ENCODE assay signal across 8 cellular contexts in genomic region chr7:112898432-112899290, GRCh38.
DNase-seq lines count a peak whose midpoint lies in the region; FAIRE-seq and TF ChIP-seq lines count a peak whose summit lies in the region.

No MANE protein-coding gene starts in this region.

- H3K36me3 ChIP-seq in HEK293 (ENCODE audit: control insufficient read depth in 2 of 2, insufficient read depth in 1 of 2, low read length in 2 of 2): peaks cover 4 to 9% of the 10 kb centered on the region in 2 experiments; a peak in 2 of 3 replicates
- no peaks in the 10 kb centered on the region for H3K36me3 ChIP-seq in uterus

- POLR2A ChIA-PET in HEK293 (lab: Yijun Ruan, JAX): no interaction called here

- FAIRE-seq in A204.1 (lab: Jason Lieb, UNC): peak; percentile 93

- H3K27me3 ChIP-seq in uterus: no peaks in the 10 kb centered on the region

- in situ Hi-C loops in SK-MEL-5 (cut with HindIII; ENCODE audit: low pct_unique_long_range_greater_than_20kb, low sequenced_read_pairs): no loop called here

- intact Hi-C loops in uterus (cut with DNase I; ENCODE audit: low total_unique reads): no loop called here

- TF ChIP-seq POLR2A in uterus (IDR thresholded peaks at IDR 0.05): no peak

- no peaks in the 10 kb centered on the region for H3K4me1 ChIP-seq in HEK293 (ENCODE audit: control insufficient read depth, insufficient read depth, low read length)
- H3K4me1 ChIP-seq in uterus: no peaks in the 10 kb centered on the region

- H3K9me3 ChIP-seq in HEK293 (ENCODE audit: control insufficient read depth, insufficient read depth, low read depth, low read length): no peaks in the 10 kb centered on the region
- H3K9me3 ChIP-seq in uterus: no peaks in the 10 kb centered on the region

- TF ChIP-seq CTCF in GM10266 (IDR thresholded peaks at IDR 0.05; ENCODE audit: control insufficient read depth, insufficient read depth, low read depth, missing control alignments) (peak; percentile 63), HEK293 (tag by site-specific recombination; IDR thresholded peaks at IDR 0.05) (peak; percentile 75), coronary artery (IDR thresholded peaks at IDR 0.05) (peak; percentile 20), uterus (IDR thresholded peaks at IDR 0.05) (peak in 3 of 4 experiments; percentile 22 to 35 (median 32))

- H3K27ac ChIP-seq in HEK293 (ENCODE audit: extremely low read depth, low read depth, low read length): no peak overlapping the region
- H3K27ac ChIP-seq in coronary artery: no peak overlapping the region
- H3K27ac ChIP-seq in uterus: no peak overlapping the region

- CTCF ChIA-PET in HEK293 (lab: Yijun Ruan, JAX): interaction anchor here (0.6 to 3.1 kb wide), 22 partner anchors 9 to 1157 kb away, joined by 3 to 26 read pairs (median 3); no protein-coding TSS in a partner anchor

- DNase-seq in GM10266 (ENCODE audit: extremely low spot score) (peak; percentile 20), M059J (ENCODE audit: low read depth) (peak; percentile 70), SK-MEL-5 (ENCODE audit: low read depth, low spot score) (peak; percentile 85), coronary artery (ENCODE audit: low spot score) (no peak), lung microvascular endothelial cell (ENCODE audit: low read depth in 2 of 2) (peak; percentile 71 to 77), uterus (no peak)

- H3K4me3 ChIP-seq in HEK293 (ENCODE audit: low read depth, low read length) (no peak overlapping the region), coronary artery (no peak overlapping the region), uterus (no peak overlapping the region)

TF ChIP-seq in HEK293, 187 proteins besides CTCF, POLR2A, EP300 and RAD21 (continues in another document):
- TF ChIP-seq ZNF18 (tag by site-specific recombination; IDR thresholded peaks at IDR 0.05): no peak
- TF ChIP-seq ZNF184 (tag by site-specific recombination; IDR thresholded peaks at IDR 0.05): no peak
- TF ChIP-seq ZBTB48 (tag by site-specific recombination; IDR thresholded peaks at IDR 0.05): no peak
- TF ChIP-seq ZNF341 (tag by site-specific recombination; IDR thresholded peaks at IDR 0.05; ENCODE audit: low read depth): no peak
- TF ChIP-seq ZNF248 (tag by site-specific recombination; IDR thresholded peaks at IDR 0.05): no peak
- TF ChIP-seq ZNF792 (tag by site-specific recombination; IDR thresholded peaks at IDR 0.05): no peak
- TF ChIP-seq ZNF585B (tag by site-specific recombination; IDR thresholded peaks at IDR 0.05): no peak
- no peak for TF ChIP-seq ZNF398 (tag by site-specific recombination; IDR thresholded peaks at IDR 0.05)
- TF ChIP-seq ZBTB11 (tag by site-specific recombination; conservative IDR thresholded peaks at IDR 0.05; ENCODE audit: low read depth): no peak
- no peak for TF ChIP-seq YY1 (tag by site-specific recombination; IDR thresholded peaks at IDR 0.05)
- peak; percentile 70 for TF ChIP-seq ZNF660 (tag by site-specific recombination; IDR thresholded peaks at IDR 0.05)
- TF ChIP-seq ZNF76 (tag by site-specific recombination; IDR thresholded peaks at IDR 0.05; ENCODE audit: borderline replicate concordance, low read depth): no peak
- no peak for TF ChIP-seq ZNF362 (tag by site-specific recombination; IDR thresholded peaks at IDR 0.05)
- no peak for TF ChIP-seq ZNF510 (tag by site-specific recombination; IDR thresholded peaks at IDR 0.05; ENCODE audit: insufficient replicate concordance)
- peak; percentile 92 for TF ChIP-seq ZNF654 (tag by site-specific recombination; IDR thresholded peaks at IDR 0.05; ENCODE audit: low read depth)
- TF ChIP-seq ZNF266 (tag by site-specific recombination; IDR thresholded peaks at IDR 0.05; ENCODE audit: low read depth): no peak
- TF ChIP-seq GLI4 (tag by site-specific recombination; IDR thresholded peaks at IDR 0.05): no peak
- TF ChIP-seq ZNF776 (tag by site-specific recombination; IDR thresholded peaks at IDR 0.05; ENCODE audit: borderline replicate concordance): no peak
- TF ChIP-seq GLI2 (tag by site-specific recombination; IDR thresholded peaks at IDR 0.05; ENCODE audit: borderline replicate concordance, low read depth): no peak
- no peak for TF ChIP-seq ZNF48 (tag by site-specific recombination; IDR thresholded peaks at IDR 0.05)
- TF ChIP-seq ZNF148 (tag by site-specific recombination; IDR thresholded peaks at IDR 0.05; ENCODE audit: borderline replicate concordance): no peak
- no peak for TF ChIP-seq ZXDB (tag by site-specific recombination; IDR thresholded peaks at IDR 0.05)
- no peak for TF ChIP-seq ZNF664 (tag by site-specific recombination; IDR thresholded peaks at IDR 0.05)

Comparison
In these comparisons a context has a peak if more than half of its experiments do, and no peak if none do; other contexts are left out.
1. DNase-seq: peak in GM10266 (single experiment), M059J (single experiment), SK-MEL-5 (single experiment) and lung microvascular endothelial cell (2 of 2); none in coronary artery (single experiment) and uterus (0 of 2).
2. CTCF ChIP-seq: peak in every context shown above with its lines; median percentile 75 in HEK293; 63 in GM10266; 32 in uterus; 20 in coronary artery.